7 cellular contexts compared by ENCODE assay signal in the genomic region with DNA sequence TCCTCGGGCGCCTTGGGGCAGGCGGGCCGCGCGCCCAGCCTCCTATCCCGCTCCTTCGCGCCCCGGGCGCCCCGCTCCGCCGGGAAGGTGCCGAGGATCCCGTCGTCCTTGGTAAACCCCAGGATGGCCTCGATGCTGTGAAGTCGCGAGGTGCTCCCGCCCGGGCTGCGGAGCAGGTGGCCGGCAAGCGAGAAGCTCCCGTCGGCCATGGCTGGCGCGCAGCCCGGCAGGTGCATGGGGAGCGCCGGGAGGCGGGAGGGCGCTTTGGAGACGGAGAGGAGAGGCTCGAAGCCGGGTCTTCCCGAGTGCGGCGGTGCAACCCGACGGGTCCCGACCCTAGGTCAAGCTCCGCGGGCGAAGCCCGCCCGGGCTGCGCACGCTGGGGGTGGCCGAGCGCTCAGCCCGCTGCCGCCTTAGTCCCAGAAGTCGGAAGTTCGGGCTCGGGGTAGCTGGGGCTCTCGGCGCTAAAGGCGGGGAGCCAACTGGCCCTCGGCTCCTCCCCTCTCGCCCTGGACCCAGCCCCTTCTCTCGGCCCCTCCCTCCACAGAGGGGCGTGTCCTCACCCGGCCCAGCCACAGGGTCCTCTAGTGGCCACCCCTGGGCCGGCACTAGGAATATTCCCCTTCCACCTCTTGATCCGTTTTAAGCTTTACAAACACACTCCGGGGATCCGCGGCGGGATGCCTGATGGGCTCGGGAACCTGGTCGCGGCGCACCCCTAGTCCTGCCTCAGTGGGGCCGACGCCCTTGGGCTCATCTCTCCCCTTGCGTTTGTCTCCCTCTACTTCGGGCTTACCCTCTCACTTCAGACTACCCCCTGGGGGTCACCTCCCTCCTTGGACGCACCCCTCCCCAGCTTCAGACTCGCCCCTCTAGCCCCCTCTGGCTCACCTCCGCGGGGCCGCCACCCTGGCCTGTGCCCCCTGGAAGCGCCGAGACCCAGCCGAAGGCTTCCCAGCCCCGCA. TPM values are rescaled to one million over a fixed set of nuclear protein-coding genes. Genes with fewer than 3 reads are reported as not detected.
DNase-seq lines count a peak whose midpoint lies in the region; ATAC-seq and TF ChIP-seq lines count a peak whose summit lies in the region.

Gene RAX, minus strand, starts transcription at position 484 of the 965 bp plus-strand sequence. Its CDS starts 248 bp downstream, at position 236.

- H3K27me3 Mint-ChIP-seq in effector memory CD8-positive, alpha-beta T cell = peaks cover 80 to 91% of the 10 kb centered on the region in 2 donors
- H3K27me3 Mint-ChIP-seq in natural killer cell (ENCODE audit: low read depth in 2 of 2) = peaks cover 70 to 73% of the 10 kb centered on the region in 2 donors

- H3K36me3 ChIP-seq in KMS-11 (ENCODE audit: insufficient read depth) = no peaks in the 10 kb centered on the region

- H3K9me3 Mint-ChIP-seq in effector memory CD8-positive, alpha-beta T cell = no peaks in the 10 kb centered on the region
- H3K9me3 Mint-ChIP-seq in natural killer cell = no peaks in the 10 kb centered on the region

- H3K27me3 ChIP-seq in KMS-11 (ENCODE audit: insufficient read depth, low read depth) = peaks cover 15% of the 10 kb centered on the region; the same call in 1 of the 2 replicates

- intact Hi-C loops in natural killer cell (cut with micrococcal nuclease) = no loop called here

- H3K4me3 ChIP-seq in KMS-11 (IDR thresholded peaks at IDR 0.05; ENCODE audit: insufficient read depth, low read depth, low read length) = no peak within 1 kb of the TSS

- no peaks in the 10 kb centered on the region for H3K36me3 Mint-ChIP-seq in effector memory CD8-positive, alpha-beta T cell (ENCODE audit: insufficient read depth)
- H3K36me3 Mint-ChIP-seq in natural killer cell = no peaks in the 10 kb centered on the region

- H3K9ac ChIP-seq in KMS-11 = 0 out of 2 replicates have a peak within 1 kb of the TSS, but pooled peaks have one; percentile 5

- TF ChIP-seq CTCF in KMS-11 (conservative IDR thresholded peaks at IDR 0.05; ENCODE audit: low read depth, low read length) (peak; percentile 24; the same call in 1 of the 2 replicates), natural killer cell (IDR thresholded peaks at IDR 0.05) (no peak)

- peaks cover 15% of the 10 kb centered on the region for H3K4me1 ChIP-seq in KMS-11 (ENCODE audit: low read depth, poor library complexity, severe bottlenecking)

- H3K79me2 ChIP-seq in KMS-11 (ENCODE audit: insufficient read depth, low read depth) = no peaks in the 10 kb centered on the region

- H2AFZ ChIP-seq in KMS-11 (ENCODE audit: low read depth) = peak within 1 kb of the TSS; percentile 22; the same call in 1 of the 2 replicates

- H3K27ac ChIP-seq in KMS-11 = no peak within 1 kb of the TSS

- H4K20me1 ChIP-seq in KMS-11 (ENCODE audit: insufficient read depth) = no peaks in the 10 kb centered on the region

- H3K4me2 ChIP-seq in KMS-11 = peak within 1 kb of the TSS; percentile 44; the same call in 1 of the 2 replicates

- no peak within 1 kb of the TSS for H3K27ac Mint-ChIP-seq in effector memory CD8-positive, alpha-beta T cell
- no peak within 1 kb of the TSS for H3K27ac Mint-ChIP-seq in natural killer cell

- ATAC-seq in GM18502 (IDR thresholded peaks at IDR 0.05; ENCODE audit: poor library complexity, unreplicated experiment) (peak; percentile 65), natural killer cell (peak in 1 of 3 donors; percentile 29), HG02981 (IDR thresholded peaks at IDR 0.05; ENCODE audit: unreplicated experiment) (no peak)
- ATAC-seq in effector memory CD8-positive, alpha-beta T cell (replicated peaks) = no peak

- H3K4me1 Mint-ChIP-seq in effector memory CD8-positive, alpha-beta T cell (ENCODE audit: low read depth in 2 of 2) = peaks cover 14% of the 10 kb centered on the region in 2 donors
- peaks cover 6 to 18% of the 10 kb centered on the region in 2 donors for H3K4me1 Mint-ChIP-seq in natural killer cell

- peak within 1 kb of the TSS; percentile 60 to 66 for H3K4me3 Mint-ChIP-seq in effector memory CD8-positive, alpha-beta T cell
- H3K4me3 Mint-ChIP-seq in natural killer cell = peak within 1 kb of the TSS; percentile 13

- DNase-seq in effector memory CD8-positive, alpha-beta T cell = no peak
- no peak for DNase-seq in natural killer cell
- DNase-seq in activated CD4-positive, CD25-positive, alpha-beta regulatory T cell (lab: John Stamatoyannopoulos, UW) = no peak
- no peak for DNase-seq in NCI-H1092 treated with DMSO at 0.1 percent for 48 hours (lab: John Stamatoyannopoulos, UW)

RNA-seq across cellular contexts. Expression of gene RAX, which starts in this region (rescaled TPM):
- total RNA-seq in natural killer cell = not detected
